In the genomic region with DNA sequence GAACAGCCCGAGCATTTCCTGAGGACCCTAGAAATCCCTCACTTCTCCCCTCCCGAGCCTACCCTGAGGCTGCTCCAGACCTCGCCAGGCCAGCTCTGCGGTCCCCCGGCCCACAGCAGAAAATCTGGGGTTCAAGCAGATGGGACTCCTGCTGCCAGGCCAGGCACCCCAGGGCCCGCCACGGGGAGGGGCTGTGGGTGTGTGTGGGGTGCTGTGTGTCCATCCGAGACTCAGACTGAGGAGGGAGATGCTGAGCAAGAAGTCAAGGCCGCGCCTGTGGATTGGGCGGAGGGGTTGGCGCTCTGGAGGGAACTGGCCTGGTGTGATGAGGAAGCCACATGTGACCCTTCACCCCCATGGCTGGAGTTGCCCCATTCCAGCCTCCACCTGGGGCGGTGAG, we compare ENCODE assay signal across 1 cellular context.
TF ChIP-seq lines count a peak whose summit lies in the region.

No MANE protein-coding gene starts in this region.

TF ChIP-seq in K562, 482 proteins besides CTCF, POLR2A, EP300 and RAD21:
- TF ChIP-seq RBFOX2 (IDR thresholded peaks at IDR 0.05; ENCODE audit: low read depth, low read length): no peak
- TF ChIP-seq, protein P1, sequence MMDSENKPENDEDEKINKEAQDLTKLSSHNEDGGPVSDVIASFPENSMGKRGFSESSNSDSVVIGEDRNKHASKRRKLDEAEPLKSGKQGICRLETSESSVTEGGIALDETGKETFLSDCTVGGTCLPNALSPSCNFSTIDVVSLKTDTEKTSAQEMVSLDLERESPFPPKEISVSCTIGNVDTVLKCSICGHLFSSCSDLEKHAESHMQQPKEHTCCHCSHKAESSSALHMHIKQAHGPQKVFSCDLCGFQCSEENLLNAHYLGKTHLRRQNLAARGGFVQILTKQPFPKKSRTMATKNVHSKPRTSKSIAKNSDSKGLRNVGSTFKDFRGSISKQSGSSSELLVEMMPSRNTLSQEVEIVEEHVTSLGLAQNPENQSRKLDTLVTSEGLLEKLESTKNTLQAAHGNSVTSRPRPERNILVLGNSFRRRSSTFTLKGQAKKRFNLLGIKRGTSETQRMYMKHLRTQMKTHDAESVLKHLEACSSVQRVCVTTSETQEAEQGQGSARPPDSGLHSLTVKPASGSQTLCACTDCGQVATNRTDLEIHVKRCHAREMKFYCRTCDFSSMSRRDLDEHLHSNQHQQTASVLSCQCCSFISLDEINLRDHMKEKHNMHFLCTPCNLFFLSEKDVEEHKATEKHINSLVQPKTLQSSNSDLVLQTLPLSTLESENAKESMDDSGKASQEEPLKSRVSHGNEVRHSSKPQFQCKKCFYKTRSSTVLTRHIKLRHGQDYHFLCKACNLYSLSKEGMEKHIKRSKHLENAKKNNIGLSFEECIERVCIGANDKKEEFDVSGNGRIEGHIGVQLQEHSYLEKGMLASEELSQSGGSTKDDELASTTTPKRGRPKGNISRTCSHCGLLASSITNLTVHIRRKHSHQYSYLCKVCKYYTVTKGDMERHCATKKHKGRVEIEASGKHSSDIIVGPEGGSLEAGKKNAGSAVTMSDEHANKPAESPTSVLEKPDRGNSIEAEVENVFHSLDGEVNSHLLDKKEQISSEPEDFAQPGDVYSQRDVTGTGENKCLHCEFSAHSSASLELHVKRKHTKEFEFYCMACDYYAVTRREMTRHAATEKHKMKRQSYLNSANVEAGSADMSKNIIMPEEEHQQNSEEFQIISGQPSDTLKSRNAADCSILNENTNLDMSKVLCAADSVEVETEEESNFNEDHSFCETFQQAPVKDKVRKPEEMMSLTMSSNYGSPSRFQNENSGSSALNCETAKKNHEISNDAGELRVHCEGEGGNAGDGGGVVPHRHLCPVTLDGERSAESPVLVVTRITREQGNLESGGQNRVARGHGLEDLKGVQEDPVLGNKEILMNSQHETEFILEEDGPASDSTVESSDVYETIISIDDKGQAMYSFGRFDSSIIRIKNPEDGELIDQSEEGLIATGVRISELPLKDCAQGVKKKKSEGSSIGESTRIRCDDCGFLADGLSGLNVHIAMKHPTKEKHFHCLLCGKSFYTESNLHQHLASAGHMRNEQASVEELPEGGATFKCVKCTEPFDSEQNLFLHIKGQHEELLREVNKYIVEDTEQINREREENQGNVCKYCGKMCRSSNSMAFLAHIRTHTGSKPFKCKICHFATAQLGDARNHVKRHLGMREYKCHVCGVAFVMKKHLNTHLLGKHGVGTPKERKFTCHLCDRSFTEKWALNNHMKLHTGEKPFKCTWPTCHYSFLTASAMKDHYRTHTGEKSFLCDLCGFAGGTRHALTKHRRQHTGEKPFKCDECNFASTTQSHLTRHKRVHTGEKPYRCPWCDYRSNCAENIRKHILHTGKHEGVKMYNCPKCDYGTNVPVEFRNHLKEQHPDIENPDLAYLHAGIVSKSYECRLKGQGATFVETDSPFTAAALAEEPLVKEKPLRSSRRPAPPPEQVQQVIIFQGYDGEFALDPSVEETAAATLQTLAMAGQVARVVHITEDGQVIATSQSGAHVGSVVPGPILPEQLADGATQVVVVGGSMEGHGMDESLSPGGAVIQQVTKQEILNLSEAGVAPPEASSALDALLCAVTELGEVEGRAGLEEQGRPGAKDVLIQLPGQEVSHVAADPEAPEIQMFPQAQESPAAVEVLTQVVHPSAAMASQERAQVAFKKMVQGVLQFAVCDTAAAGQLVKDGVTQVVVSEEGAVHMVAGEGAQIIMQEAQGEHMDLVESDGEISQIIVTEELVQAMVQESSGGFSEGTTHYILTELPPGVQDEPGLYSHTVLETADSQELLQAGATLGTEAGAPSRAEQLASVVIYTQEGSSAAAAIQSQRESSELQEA (IDR thresholded peaks at IDR 0.05; ENCODE audit: low read depth): no peak
- TF ChIP-seq BACH1 (tag; IDR thresholded peaks at IDR 0.05): no peak
- TF ChIP-seq ZNF589 (CRISPR knock-in tag; IDR thresholded peaks at IDR 0.05; ENCODE audit: low read depth): no peak
- no peak for TF ChIP-seq CC2D1A (IDR thresholded peaks at IDR 0.05)
- TF ChIP-seq CHCHD3 (CRISPR knock-in tag; IDR thresholded peaks at IDR 0.05): no peak
- TF ChIP-seq KLF10 (CRISPR knock-in tag; IDR thresholded peaks at IDR 0.05): no peak
- no peak for TF ChIP-seq CCNT2 (IDR thresholded peaks at IDR 0.05; ENCODE audit: borderline replicate concordance, extremely low read depth, insufficient read length, low read depth, low read length)
- no peak for TF ChIP-seq ZNF436 (CRISPR knock-in tag; IDR thresholded peaks at IDR 0.05)
- TF ChIP-seq, protein P2, sequence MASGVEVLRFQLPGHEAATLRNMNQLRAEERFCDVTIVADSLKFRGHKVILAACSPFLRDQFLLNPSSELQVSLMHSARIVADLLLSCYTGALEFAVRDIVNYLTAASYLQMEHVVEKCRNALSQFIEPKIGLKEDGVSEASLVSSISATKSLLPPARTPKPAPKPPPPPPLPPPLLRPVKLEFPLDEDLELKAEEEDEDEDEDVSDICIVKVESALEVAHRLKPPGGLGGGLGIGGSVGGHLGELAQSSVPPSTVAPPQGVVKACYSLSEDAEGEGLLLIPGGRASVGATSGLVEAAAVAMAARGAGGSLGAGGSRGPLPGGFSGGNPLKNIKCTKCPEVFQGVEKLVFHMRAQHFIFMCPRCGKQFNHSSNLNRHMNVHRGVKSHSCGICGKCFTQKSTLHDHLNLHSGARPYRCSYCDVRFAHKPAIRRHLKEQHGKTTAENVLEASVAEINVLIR (CRISPR knock-in tag; IDR thresholded peaks at IDR 0.05): no peak
- TF ChIP-seq, protein P3, sequence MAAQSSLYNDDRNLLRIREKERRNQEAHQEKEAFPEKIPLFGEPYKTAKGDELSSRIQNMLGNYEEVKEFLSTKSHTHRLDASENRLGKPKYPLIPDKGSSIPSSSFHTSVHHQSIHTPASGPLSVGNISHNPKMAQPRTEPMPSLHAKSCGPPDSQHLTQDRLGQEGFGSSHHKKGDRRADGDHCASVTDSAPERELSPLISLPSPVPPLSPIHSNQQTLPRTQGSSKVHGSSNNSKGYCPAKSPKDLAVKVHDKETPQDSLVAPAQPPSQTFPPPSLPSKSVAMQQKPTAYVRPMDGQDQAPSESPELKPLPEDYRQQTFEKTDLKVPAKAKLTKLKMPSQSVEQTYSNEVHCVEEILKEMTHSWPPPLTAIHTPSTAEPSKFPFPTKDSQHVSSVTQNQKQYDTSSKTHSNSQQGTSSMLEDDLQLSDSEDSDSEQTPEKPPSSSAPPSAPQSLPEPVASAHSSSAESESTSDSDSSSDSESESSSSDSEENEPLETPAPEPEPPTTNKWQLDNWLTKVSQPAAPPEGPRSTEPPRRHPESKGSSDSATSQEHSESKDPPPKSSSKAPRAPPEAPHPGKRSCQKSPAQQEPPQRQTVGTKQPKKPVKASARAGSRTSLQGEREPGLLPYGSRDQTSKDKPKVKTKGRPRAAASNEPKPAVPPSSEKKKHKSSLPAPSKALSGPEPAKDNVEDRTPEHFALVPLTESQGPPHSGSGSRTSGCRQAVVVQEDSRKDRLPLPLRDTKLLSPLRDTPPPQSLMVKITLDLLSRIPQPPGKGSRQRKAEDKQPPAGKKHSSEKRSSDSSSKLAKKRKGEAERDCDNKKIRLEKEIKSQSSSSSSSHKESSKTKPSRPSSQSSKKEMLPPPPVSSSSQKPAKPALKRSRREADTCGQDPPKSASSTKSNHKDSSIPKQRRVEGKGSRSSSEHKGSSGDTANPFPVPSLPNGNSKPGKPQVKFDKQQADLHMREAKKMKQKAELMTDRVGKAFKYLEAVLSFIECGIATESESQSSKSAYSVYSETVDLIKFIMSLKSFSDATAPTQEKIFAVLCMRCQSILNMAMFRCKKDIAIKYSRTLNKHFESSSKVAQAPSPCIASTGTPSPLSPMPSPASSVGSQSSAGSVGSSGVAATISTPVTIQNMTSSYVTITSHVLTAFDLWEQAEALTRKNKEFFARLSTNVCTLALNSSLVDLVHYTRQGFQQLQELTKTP (IDR thresholded peaks at IDR 0.05; ENCODE audit: low read depth in 1 of 2, partially characterized antibody in 2 of 2): no peak
- TF ChIP-seq, protein P4, sequence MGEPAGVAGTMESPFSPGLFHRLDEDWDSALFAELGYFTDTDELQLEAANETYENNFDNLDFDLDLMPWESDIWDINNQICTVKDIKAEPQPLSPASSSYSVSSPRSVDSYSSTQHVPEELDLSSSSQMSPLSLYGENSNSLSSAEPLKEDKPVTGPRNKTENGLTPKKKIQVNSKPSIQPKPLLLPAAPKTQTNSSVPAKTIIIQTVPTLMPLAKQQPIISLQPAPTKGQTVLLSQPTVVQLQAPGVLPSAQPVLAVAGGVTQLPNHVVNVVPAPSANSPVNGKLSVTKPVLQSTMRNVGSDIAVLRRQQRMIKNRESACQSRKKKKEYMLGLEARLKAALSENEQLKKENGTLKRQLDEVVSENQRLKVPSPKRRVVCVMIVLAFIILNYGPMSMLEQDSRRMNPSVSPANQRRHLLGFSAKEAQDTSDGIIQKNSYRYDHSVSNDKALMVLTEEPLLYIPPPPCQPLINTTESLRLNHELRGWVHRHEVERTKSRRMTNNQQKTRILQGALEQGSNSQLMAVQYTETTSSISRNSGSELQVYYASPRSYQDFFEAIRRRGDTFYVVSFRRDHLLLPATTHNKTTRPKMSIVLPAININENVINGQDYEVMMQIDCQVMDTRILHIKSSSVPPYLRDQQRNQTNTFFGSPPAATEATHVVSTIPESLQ (CRISPR knock-in tag; IDR thresholded peaks at IDR 0.05): no peak
- TF ChIP-seq JUNB (CRISPR knock-in tag; conservative IDR thresholded peaks at IDR 0.05): no peak
- no peak for TF ChIP-seq ZNF41 (CRISPR knock-in tag; conservative IDR thresholded peaks at IDR 0.05)
- TF ChIP-seq HDAC6 (IDR thresholded peaks at IDR 0.05; ENCODE audit: low read depth, low read length): no peak
- TF ChIP-seq MAFG (tag; conservative IDR thresholded peaks at IDR 0.05): no peak
- TF ChIP-seq, protein P5, sequence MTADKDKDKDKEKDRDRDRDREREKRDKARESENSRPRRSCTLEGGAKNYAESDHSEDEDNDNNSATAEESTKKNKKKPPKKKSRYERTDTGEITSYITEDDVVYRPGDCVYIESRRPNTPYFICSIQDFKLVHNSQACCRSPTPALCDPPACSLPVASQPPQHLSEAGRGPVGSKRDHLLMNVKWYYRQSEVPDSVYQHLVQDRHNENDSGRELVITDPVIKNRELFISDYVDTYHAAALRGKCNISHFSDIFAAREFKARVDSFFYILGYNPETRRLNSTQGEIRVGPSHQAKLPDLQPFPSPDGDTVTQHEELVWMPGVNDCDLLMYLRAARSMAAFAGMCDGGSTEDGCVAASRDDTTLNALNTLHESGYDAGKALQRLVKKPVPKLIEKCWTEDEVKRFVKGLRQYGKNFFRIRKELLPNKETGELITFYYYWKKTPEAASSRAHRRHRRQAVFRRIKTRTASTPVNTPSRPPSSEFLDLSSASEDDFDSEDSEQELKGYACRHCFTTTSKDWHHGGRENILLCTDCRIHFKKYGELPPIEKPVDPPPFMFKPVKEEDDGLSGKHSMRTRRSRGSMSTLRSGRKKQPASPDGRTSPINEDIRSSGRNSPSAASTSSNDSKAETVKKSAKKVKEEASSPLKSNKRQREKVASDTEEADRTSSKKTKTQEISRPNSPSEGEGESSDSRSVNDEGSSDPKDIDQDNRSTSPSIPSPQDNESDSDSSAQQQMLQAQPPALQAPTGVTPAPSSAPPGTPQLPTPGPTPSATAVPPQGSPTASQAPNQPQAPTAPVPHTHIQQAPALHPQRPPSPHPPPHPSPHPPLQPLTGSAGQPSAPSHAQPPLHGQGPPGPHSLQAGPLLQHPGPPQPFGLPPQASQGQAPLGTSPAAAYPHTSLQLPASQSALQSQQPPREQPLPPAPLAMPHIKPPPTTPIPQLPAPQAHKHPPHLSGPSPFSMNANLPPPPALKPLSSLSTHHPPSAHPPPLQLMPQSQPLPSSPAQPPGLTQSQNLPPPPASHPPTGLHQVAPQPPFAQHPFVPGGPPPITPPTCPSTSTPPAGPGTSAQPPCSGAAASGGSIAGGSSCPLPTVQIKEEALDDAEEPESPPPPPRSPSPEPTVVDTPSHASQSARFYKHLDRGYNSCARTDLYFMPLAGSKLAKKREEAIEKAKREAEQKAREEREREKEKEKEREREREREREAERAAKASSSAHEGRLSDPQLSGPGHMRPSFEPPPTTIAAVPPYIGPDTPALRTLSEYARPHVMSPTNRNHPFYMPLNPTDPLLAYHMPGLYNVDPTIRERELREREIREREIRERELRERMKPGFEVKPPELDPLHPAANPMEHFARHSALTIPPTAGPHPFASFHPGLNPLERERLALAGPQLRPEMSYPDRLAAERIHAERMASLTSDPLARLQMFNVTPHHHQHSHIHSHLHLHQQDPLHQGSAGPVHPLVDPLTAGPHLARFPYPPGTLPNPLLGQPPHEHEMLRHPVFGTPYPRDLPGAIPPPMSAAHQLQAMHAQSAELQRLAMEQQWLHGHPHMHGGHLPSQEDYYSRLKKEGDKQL (CRISPR knock-in tag; IDR thresholded peaks at IDR 0.05; ENCODE audit: borderline replicate concordance): no peak
- TF ChIP-seq NCOR1 (IDR thresholded peaks at IDR 0.05): no peak
